Comparison of ENCODE assay signal across 9 cellular contexts in the genomic region with DNA sequence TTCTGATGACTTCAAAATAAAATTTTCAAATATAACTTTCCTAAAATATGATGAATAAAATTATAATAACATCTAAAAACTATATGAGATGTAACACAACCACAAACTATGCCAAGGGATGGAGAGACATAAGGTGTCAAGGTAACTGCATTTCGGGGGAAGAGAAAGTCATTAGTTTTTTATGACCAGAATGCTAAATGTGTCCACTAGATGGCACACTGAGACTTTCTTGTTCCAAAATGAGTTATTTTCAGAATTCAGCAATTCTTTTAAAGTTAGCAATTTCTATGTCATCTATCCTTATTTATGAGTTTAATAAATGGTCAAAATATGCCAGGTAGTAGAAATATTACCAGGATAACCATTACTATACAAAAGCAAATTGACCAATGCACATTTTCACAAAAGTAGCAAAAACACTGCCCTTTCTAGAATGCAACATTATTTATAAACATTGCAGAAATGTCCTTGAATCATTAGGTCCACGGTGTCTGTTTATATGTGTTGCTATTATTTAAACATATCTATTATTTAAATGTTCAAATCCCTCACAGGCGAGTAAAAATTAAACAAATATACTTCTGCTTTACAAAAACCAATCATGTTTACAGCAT.
DNase-seq lines count a peak whose midpoint lies in the region; ATAC-seq, FAIRE-seq and TF ChIP-seq lines count a peak whose summit lies in the region.
"Had no signal": no experiment of that assay in that cellular context is flagged by ENCODE, and none has a peak within 500 bp of the region (broad histone marks: within the 10 kb centered on the region; RNA-seq: fewer than 3 reads in every experiment).

No MANE protein-coding gene starts in this region.

- no peak overlapping the region for H3K4me3 Mint-ChIP-seq in CD4-positive, alpha-beta T cell
- no peak overlapping the region for H3K4me3 Mint-ChIP-seq in T-helper 17 cell
- H3K4me3 Mint-ChIP-seq: T-cell had no signal

- H3K4me3 ChIP-seq in neutrophil (ENCODE audit: low read depth in 1 of 2, low read length in 1 of 2): no peak overlapping the region

- CTCF ChIA-PET in CD4-positive, alpha-beta T cell (lab: Charles Lee): interaction anchor here (0.6 to 1.4 kb wide), 5 partner anchors 15 to 658 kb away, joined by 3 to 5 read pairs (median 3); no protein-coding TSS in a partner anchor

- peaks cover 3 to 6% of the 10 kb centered on the region in 2 experiments for H3K4me1 ChIP-seq in neutrophil (ENCODE audit: control insufficient read depth in 1 of 2, insufficient read depth in 1 of 2, low read depth in 1 of 2, low read length in 1 of 2)

- no peak overlapping the region for H3K27ac ChIP-seq in CD4-positive, alpha-beta T cell (ENCODE audit: low read depth, low read length)
- H3K27ac ChIP-seq in neutrophil: no peak overlapping the region

- no peak overlapping the region for H3K27ac Mint-ChIP-seq in CD4-positive, alpha-beta T cell
- no peak overlapping the region for H3K27ac Mint-ChIP-seq in T-helper 17 cell
- H3K27ac Mint-ChIP-seq: T-cell had no signal

- POLR2A ChIA-PET in CD4-positive, alpha-beta T cell (lab: Charles Lee): no interaction called here

- no peak for DNase-seq in CD4-positive, alpha-beta T cell
- DNase-seq in GM18507 (ENCODE audit: extremely low spot score, insufficient read length, low read depth): no peak
- DNase-seq in OCI-M1 (lab: John Stamatoyannopoulos, UW): peak; percentile 65
- peak; percentile 30 for DNase-seq in epidermal melanocyte (ENCODE audit: insufficient read length, low spot score)
- DNase-seq in left colon: no peak
- DNase-seq in T-helper 17 cell: no peak

- TF ChIP-seq CTCF in CD4-positive, alpha-beta T cell (IDR thresholded peaks at IDR 0.05): peak; percentile 92
- peak; percentile 34 for TF ChIP-seq CTCF in neutrophil (IDR thresholded peaks at IDR 0.05)

- peaks cover 4% of the 10 kb centered on the region for H3K36me3 Mint-ChIP-seq in CD4-positive, alpha-beta T cell (ENCODE audit: low read depth)
- peaks cover 6% of the 10 kb centered on the region for H3K36me3 Mint-ChIP-seq in T-helper 17 cell (ENCODE audit: low read depth)

- H3K9me3 Mint-ChIP-seq in CD4-positive, alpha-beta T cell: no peaks in the 10 kb centered on the region
- H3K9me3 Mint-ChIP-seq: T-cell had no signal

- intact Hi-C loops in CD4-positive, alpha-beta T cell (cut with DNase I, micrococcal nuclease): loop anchor here (1.0 to 2.0 kb wide), 4 partner anchors 154 to 1729 kb away; no protein-coding TSS in a partner anchor
- intact Hi-C loops in left colon (cut with DNase I, micrococcal nuclease): loop anchor here in 1 of 2 donors (5.0 kb wide), 1 partner anchor 153 kb away; no protein-coding TSS in a partner anchor

- H3K9me3 ChIP-seq in CD4-positive, alpha-beta T cell (ENCODE audit: control insufficient read depth, low read length): no peaks in the 10 kb centered on the region
- H3K9me3 ChIP-seq in neutrophil (no peaks in the 10 kb centered on the region), T-helper 17 cell (ENCODE audit: control insufficient read depth, low read length, poor library complexity, severe bottlenecking) (no peaks in the 10 kb centered on the region)

- H3K36me3 ChIP-seq in neutrophil: no peaks in the 10 kb centered on the region

- no peaks in the 10 kb centered on the region for H3K27me3 ChIP-seq in CD4-positive, alpha-beta T cell (ENCODE audit: control insufficient read depth, insufficient read depth, low read length)
- H3K27me3 ChIP-seq in neutrophil: no peaks in the 10 kb centered on the region

- peak; percentile 86 for FAIRE-seq in GM18507 (lab: Jason Lieb, UNC)

- H3K4me1 Mint-ChIP-seq in CD4-positive, alpha-beta T cell (ENCODE audit: low read depth): no peaks in the 10 kb centered on the region
- H3K4me1 Mint-ChIP-seq in T-helper 17 cell: peaks cover 4% of the 10 kb centered on the region
- H3K4me1 Mint-ChIP-seq: T-cell had no signal

- peak; percentile 39 for ATAC-seq in CD4-positive, alpha-beta T cell (ENCODE audit: poor library complexity)
- ATAC-seq in HG03159 (IDR thresholded peaks at IDR 0.05; ENCODE audit: unreplicated experiment) (no peak), left colon (no peak), T-helper 17 cell (no peak)
- ATAC-seq: T-cell had no signal

- no peaks in the 10 kb centered on the region for H3K27me3 Mint-ChIP-seq in CD4-positive, alpha-beta T cell
- no peaks in the 10 kb centered on the region for H3K27me3 Mint-ChIP-seq in T-helper 17 cell
- H3K27me3 Mint-ChIP-seq: T-cell had no signal

Comparison
In these comparisons a context has a peak if more than half of its experiments do, and no peak if none do; other contexts are left out.
1. DNase-seq: peak in OCI-M1 (single experiment) and epidermal melanocyte (single experiment); none in CD4-positive, alpha-beta T cell (0 of 10), GM18507 (single experiment), left colon (0 of 2) and T-helper 17 cell (0 of 3).